18 cellular contexts compared by ENCODE assay signal in the genomic region with DNA sequence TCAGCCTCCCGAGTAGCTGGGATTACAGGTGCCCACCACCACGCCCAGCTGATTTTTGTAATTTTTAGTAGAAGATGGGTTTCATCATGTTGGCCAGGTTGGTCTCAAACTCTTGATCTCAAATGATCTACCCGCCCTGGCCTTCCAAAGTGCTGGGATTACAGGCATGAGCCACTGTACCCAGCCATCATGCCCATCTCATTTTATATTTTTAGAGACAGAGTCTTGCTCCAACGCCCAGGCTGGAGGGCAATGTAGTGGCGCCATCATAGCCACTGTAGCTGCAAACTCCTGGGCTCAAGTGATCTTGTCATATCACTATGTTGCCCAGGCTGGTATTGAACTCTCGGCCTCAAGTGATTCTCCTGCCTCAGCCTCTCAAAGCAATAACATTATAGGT. TPM values are rescaled to one million over a fixed set of nuclear protein-coding genes. Genes with fewer than 3 reads are reported as not detected.
A peak's percentile ranks its signal among the peaks of the same experiment; 100 is the strongest.
DNase-seq lines count a peak whose midpoint lies in the region; ATAC-seq lines count a peak whose summit lies in the region.
"Had no signal": no experiment of that assay in that cellular context is flagged by ENCODE, and none has a peak within 500 bp of the region (broad histone marks: within the 10 kb centered on the region; RNA-seq: fewer than 3 reads in every experiment).

No MANE protein-coding gene starts in this region.

- intact Hi-C loops in posterior vena cava (cut with DNase I): loop anchor here in 1 of 2 donors (5.0 to 10.0 kb wide), 3 partner anchors 74 to 808 kb away; no protein-coding TSS in a partner anchor

- H3K4me1 Mint-ChIP-seq in activated naive CD4-positive, alpha-beta T cell treated with anti-CD3 and anti-CD28 coated beads, Interleukin-2, amount 10 ng/mL, durations not matched to agents 7 days and 5 days: no peaks in the 10 kb centered on the region
- H3K4me1 Mint-ChIP-seq in central memory CD8-positive, alpha-beta T cell: peaks cover 5% of the 10 kb centered on the region
- peaks cover 0 to 1% of the 10 kb centered on the region in 2 donors for H3K4me1 Mint-ChIP-seq in stimulated activated naive B cell treated with anti-CD40 and anti-IgM and Interleukin-4, amounts not matched to agents 10 μg/mL and 1 μg/mL and 100 μg/mL, for 72 hours
- H3K4me1 Mint-ChIP-seq: B cell, GM23338 had no signal

- H3K27me3 Mint-ChIP-seq in activated naive CD4-positive, alpha-beta T cell treated with anti-CD3 and anti-CD28 coated beads, Interleukin-2, amount 10 ng/mL, durations not matched to agents 7 days and 5 days: no peaks in the 10 kb centered on the region
- H3K27me3 Mint-ChIP-seq in central memory CD8-positive, alpha-beta T cell: no peaks in the 10 kb centered on the region
- H3K27me3 Mint-ChIP-seq in stimulated activated naive B cell treated with anti-CD40 and anti-IgM and Interleukin-4, amounts not matched to agents 10 μg/mL and 1 μg/mL and 100 μg/mL, for 72 hours: no peaks in the 10 kb centered on the region
- H3K27me3 Mint-ChIP-seq: B cell; CD4-positive, CD25-positive, alpha-beta regulatory T cell had no signal

- CTCF ChIA-PET in activated naive CD4-positive, alpha-beta T cell treated with anti-CD3 and anti-CD28 coated beads, Interleukin-2, amount 10 ng/mL, durations not matched to agents 7 days and 5 days (lab: Charles Lee): no interaction called here

- DNase-seq in activated naive CD4-positive, alpha-beta T cell treated with anti-CD3 and anti-CD28 coated beads, Interleukin-2, amount 10 ng/mL, durations not matched to agents 7 days and 5 days: no peak
- DNase-seq in activated naive CD4-positive, alpha-beta T cell treated with anti-CD3 and anti-CD28 coated beads, Interleukin-2, amount 50 U/mL, for 16 hours: no peak
- DNase-seq in central memory CD8-positive, alpha-beta T cell (ENCODE audit: low spot score in 2 of 2): no peak
- DNase-seq in posterior vena cava (ENCODE audit: low spot score) (peak; percentile 40), nucleus accumbens (lab: John Stamatoyannopoulos, UW) (no peak), H7 (no peak)
- DNase-seq in stimulated activated naive B cell treated with anti-CD40 and anti-IgM and Interleukin-4, amounts not matched to agents 10 μg/mL and 1 μg/mL and 100 μg/mL, for 72 hours: no peak
- DNase-seq: Caco-2; CD4-positive, CD25-positive, alpha-beta regulatory T cell; CD8-positive, alpha-beta T cell; DMS153; DND-41; HFFc6 had no signal

- H3K9me3 Mint-ChIP-seq in activated naive CD4-positive, alpha-beta T cell treated with anti-CD3 and anti-CD28 coated beads, Interleukin-2, amount 10 ng/mL, durations not matched to agents 7 days and 5 days: no peaks in the 10 kb centered on the region
- no peaks in the 10 kb centered on the region for H3K9me3 Mint-ChIP-seq in central memory CD8-positive, alpha-beta T cell
- H3K9me3 Mint-ChIP-seq in stimulated activated naive B cell treated with anti-CD40 and anti-IgM and Interleukin-4, amounts not matched to agents 10 μg/mL and 1 μg/mL and 100 μg/mL, for 72 hours: no peaks in the 10 kb centered on the region
- H3K9me3 Mint-ChIP-seq: CD4-positive, CD25-positive, alpha-beta regulatory T cell; CD8-positive, alpha-beta T cell; GM23338; HFFc6 had no signal

- H3K4me3 ChIP-seq in H7 (ENCODE audit: insufficient read depth, low read depth, low read length): no peak overlapping the region
- H3K4me3 ChIP-seq: BLaER1, GM23338, HAP-1 had no signal

- peaks cover 6% of the 10 kb centered on the region for H3K36me3 ChIP-seq in H7 (replicated peaks; ENCODE audit: control insufficient read depth, insufficient read depth, low read length)

- no peak overlapping the region for H3K4me3 Mint-ChIP-seq in activated naive CD4-positive, alpha-beta T cell treated with anti-CD3 and anti-CD28 coated beads, Interleukin-2, amount 10 ng/mL, durations not matched to agents 7 days and 5 days
- no peak overlapping the region for H3K4me3 Mint-ChIP-seq in central memory CD8-positive, alpha-beta T cell
- H3K4me3 Mint-ChIP-seq in stimulated activated naive B cell treated with anti-CD40 and anti-IgM and Interleukin-4, amounts not matched to agents 10 μg/mL and 1 μg/mL and 100 μg/mL, for 72 hours: no peak overlapping the region
- H3K4me3 Mint-ChIP-seq: B cell; CD4-positive, CD25-positive, alpha-beta regulatory T cell; CD8-positive, alpha-beta T cell; GM23338; HFFc6 had no signal

- no peak for ATAC-seq in central memory CD8-positive, alpha-beta T cell (replicated peaks; ENCODE audit: extremely low read depth, poor library complexity, severe bottlenecking)
- ATAC-seq in stimulated activated naive B cell treated with anti-CD40 and anti-IgM and Interleukin-4, amounts not matched to agents 10 μg/mL and 1 μg/mL and 100 μg/mL, for 72 hours (replicated peaks): no peak
- ATAC-seq in HG03196 (IDR thresholded peaks at IDR 0.05; ENCODE audit: unreplicated experiment): no peak
- ATAC-seq: CD8-positive, alpha-beta T cell; GM23338 had no signal

- peaks cover 45% of the 10 kb centered on the region for H3K36me3 Mint-ChIP-seq in activated naive CD4-positive, alpha-beta T cell treated with anti-CD3 and anti-CD28 coated beads, Interleukin-2, amount 10 ng/mL, durations not matched to agents 7 days and 5 days
- H3K36me3 Mint-ChIP-seq in central memory CD8-positive, alpha-beta T cell (ENCODE audit: insufficient read depth): peaks cover 72% of the 10 kb centered on the region
- H3K36me3 Mint-ChIP-seq in stimulated activated naive B cell treated with anti-CD40 and anti-IgM and Interleukin-4, amounts not matched to agents 10 μg/mL and 1 μg/mL and 100 μg/mL, for 72 hours: peaks cover 16 to 25% of the 10 kb centered on the region in 2 donors

- peak overlapping the region; percentile 14 for H3K27ac Mint-ChIP-seq in activated naive CD4-positive, alpha-beta T cell treated with anti-CD3 and anti-CD28 coated beads, Interleukin-2, amount 10 ng/mL, durations not matched to agents 7 days and 5 days
- H3K27ac Mint-ChIP-seq in central memory CD8-positive, alpha-beta T cell (ENCODE audit: low read depth): peak overlapping the region; percentile 23
- peak overlapping the region; percentile 69 for H3K27ac Mint-ChIP-seq in stimulated activated naive B cell treated with anti-CD40 and anti-IgM and Interleukin-4, amounts not matched to agents 10 μg/mL and 1 μg/mL and 100 μg/mL, for 72 hours
- H3K27ac Mint-ChIP-seq: B cell; CD8-positive, alpha-beta T cell; GM23338; HFFc6 had no signal

- no peaks in the 10 kb centered on the region for H3K27me3 ChIP-seq in H7 (ENCODE audit: control insufficient read depth, insufficient read depth, low read length)
- H3K27me3 ChIP-seq: BLaER1 had no signal

RNA-seq across cellular contexts. Expression of gene TRAP1, which starts 43.2 kb away (rescaled TPM):
- total RNA-seq in posterior vena cava: 10 to 100 TPM; 61.4 to 65.0 TPM
- 219 and 221 TPM in 2 replicates for total RNA-seq in H7 (2014; rRNA removed; shearing (Covaris generic))

Comparison
In these comparisons a context has a peak if more than half of its experiments do, and no peak if none do; other contexts are left out.
1. H3K27ac Mint-ChIP-seq: peak in every context shown above with its lines; median percentile 69 in stimulated activated naive B cell treated with anti-CD40 and anti-IgM and Interleukin-4, amounts not matched to agents 10 μg/mL and 1 μg/mL and 100 μg/mL, for 72 hours; 23 in central memory CD8-positive, alpha-beta T cell; 14 in activated naive CD4-positive, alpha-beta T cell treated with anti-CD3 and anti-CD28 coated beads, Interleukin-2, amount 10 ng/mL, durations not matched to agents 7 days and 5 days.